ENCODE assay signal across 2 cellular contexts in genomic region chr7:2332606-2333231, GRCh38.
TF ChIP-seq lines count a peak whose summit lies in the region.

No MANE protein-coding gene starts in this region.

TF ChIP-seq in K562, 482 proteins besides CTCF, POLR2A, EP300 and RAD21:
- TF ChIP-seq SMARCA5 (IDR thresholded peaks at IDR 0.05): peak; percentile 63; the same call in 1 of the 2 replicates
- peak; percentile 56; the same call in 1 of the 2 replicates for TF ChIP-seq HDGF (IDR thresholded peaks at IDR 0.05)
- TF ChIP-seq ARHGAP35 (IDR thresholded peaks at IDR 0.05; ENCODE audit: partially characterized antibody): peak; percentile 55
- peak; percentile 19 for TF ChIP-seq PHF20 (IDR thresholded peaks at IDR 0.05; ENCODE audit: partially characterized antibody)
- peak in 1 of 2 experiments; percentile 62; a peak in 1 of 4 replicates for TF ChIP-seq MCM7 (IDR thresholded peaks at IDR 0.05)
- 0 out of 2 replicates have a peak, but pooled peaks have one; percentile 25 for TF ChIP-seq PHB2 (IDR thresholded peaks at IDR 0.05; ENCODE audit: low read depth)
- peak; percentile 51; the same call in 1 of the 2 replicates for TF ChIP-seq ELF4 (CRISPR knock-in tag; IDR thresholded peaks at IDR 0.05)
- 0 out of 2 replicates have a peak, but pooled peaks have one; percentile 24 for TF ChIP-seq ARID1B (IDR thresholded peaks at IDR 0.05)
- TF ChIP-seq HINFP (tag; conservative IDR thresholded peaks at IDR 0.05; ENCODE audit: low read depth): 0 out of 2 replicates have a peak, but pooled peaks have one; percentile 30
- 0 out of 2 replicates have a peak, but pooled peaks have one; percentile 53 for TF ChIP-seq LARP7 (IDR thresholded peaks at IDR 0.05)
- peak; percentile 83; the same call in 1 of the 2 replicates for TF ChIP-seq HLTF (IDR thresholded peaks at IDR 0.05)
- peak; percentile 97 for TF ChIP-seq ZNF512 (tag; IDR thresholded peaks at IDR 0.05)
- peak in 1 of 2 experiments; percentile 24 for TF ChIP-seq AFF1 (IDR thresholded peaks at IDR 0.05; ENCODE audit: low read depth in 1 of 2, partially characterized antibody in 2 of 2)
- TF ChIP-seq THRAP3 (IDR thresholded peaks at IDR 0.05; ENCODE audit: borderline replicate concordance): 0 out of 2 replicates have a peak, but pooled peaks have one; percentile 50
- 0 out of 4 replicates have a peak, but pooled peaks of 1 of the 2 experiments have one; percentile 40 for TF ChIP-seq ARNT (IDR thresholded peaks at IDR 0.05)
- peak; percentile 41; the same call in 1 of the 2 replicates for TF ChIP-seq ZNF121 (CRISPR knock-in tag; conservative IDR thresholded peaks at IDR 0.05)
- peak; percentile 19 for TF ChIP-seq NCOA4 (IDR thresholded peaks at IDR 0.05; ENCODE audit: partially characterized antibody)
- TF ChIP-seq OTX1 (CRISPR knock-in tag; IDR thresholded peaks at IDR 0.05): peak; percentile 75; the same call in 1 of the 2 replicates
- TF ChIP-seq MTA1 (IDR thresholded peaks at IDR 0.05; ENCODE audit: borderline replicate concordance): peak; percentile 66
- TF ChIP-seq TRIM25 (IDR thresholded peaks at IDR 0.05; ENCODE audit: borderline replicate concordance): 0 out of 2 replicates have a peak, but pooled peaks have one; percentile 53

TF ChIP-seq in HepG2, 621 proteins besides CTCF, POLR2A, EP300 and RAD21:
- TF ChIP-seq ZNF512 (CRISPR knock-in tag; IDR thresholded peaks at IDR 0.05): peak; percentile 93
